ENCODE assay signal across 26 cellular contexts in the genomic region with DNA sequence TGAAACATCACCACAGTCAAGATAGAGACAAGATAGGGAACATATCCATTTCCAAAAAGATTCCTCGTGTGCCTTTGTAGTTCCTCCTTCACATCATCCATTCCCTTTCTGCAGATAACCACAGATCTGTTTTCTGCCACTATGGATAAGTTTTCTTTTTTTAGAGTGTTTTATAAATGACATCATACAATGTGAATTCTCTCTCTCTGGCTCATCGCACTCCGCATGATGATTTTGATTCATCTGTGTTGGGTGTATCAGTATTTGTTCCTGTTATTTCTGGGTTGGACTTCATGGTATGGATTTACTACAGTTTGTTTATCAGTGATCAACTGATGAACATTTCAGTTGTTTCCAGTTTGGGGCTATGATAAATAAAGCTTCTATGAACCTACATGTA. TPM values are rescaled to one million over a fixed set of nuclear protein-coding genes. Genes with fewer than 3 reads are reported as not detected.
DNase-seq lines count a peak whose midpoint lies in the region; ATAC-seq and TF ChIP-seq lines count a peak whose summit lies in the region.
"Had no signal": no experiment of that assay in that cellular context is flagged by ENCODE, and none has a peak within 500 bp of the region (broad histone marks: within the 10 kb centered on the region; RNA-seq: fewer than 3 reads in every experiment).

No MANE protein-coding gene starts in this region.

- no peak for ATAC-seq in left ventricle myocardium superior
- ATAC-seq: effector memory CD8-positive, alpha-beta T cell; heart left ventricle; naive thymus-derived CD4-positive, alpha-beta T cell; stimulated activated memory B cell treated with anti-CD40 and anti-IgM and Interleukin-4, amounts not matched to agents 10 μg/mL and 1 μg/mL and 100 μg/mL, for 72 hours had no signal

- no peak for TF ChIP-seq RAD21 in SK-N-SH (IDR thresholded peaks at IDR 0.05; ENCODE audit: low read length)

- intact Hi-C loops in left ventricle myocardium superior (cut with micrococcal nuclease), result no loop called here

- no peak overlapping the region for H2AFZ ChIP-seq in SK-N-SH (ENCODE audit: low read depth)
- H2AFZ ChIP-seq in mesenchymal stem cell (ENCODE audit: low read depth, low read length), result no peak overlapping the region
- H2AFZ ChIP-seq in trophoblast cell (ENCODE audit: insufficient read depth, low read length, poor library complexity), result no peak overlapping the region

- no peaks in the 10 kb centered on the region for H3K9me2 ChIP-seq in SK-N-SH

- H3K4me1 ChIP-seq in SK-N-SH (ENCODE audit: control insufficient read depth in 1 of 2, insufficient read depth in 2 of 2, low read depth in 1 of 2, low read length in 1 of 2), result peaks cover 0 to 12% of the 10 kb centered on the region in 2 experiments; a peak in 1 of 4 replicates
- no peaks in the 10 kb centered on the region for H3K4me1 ChIP-seq in mesenchymal stem cell (ENCODE audit: control insufficient read depth, insufficient read depth, low read depth, low read length)
- H3K4me1 ChIP-seq in trophoblast cell (ENCODE audit: control insufficient read depth in 1 of 2, insufficient read depth in 2 of 2, low read length in 2 of 2), result peaks cover 0 to 3% of the 10 kb centered on the region in 2 experiments
- H3K4me1 ChIP-seq: esophagus squamous epithelium, heart left ventricle, vagina had no signal

- no peak overlapping the region for H2BK120ac ChIP-seq in mesenchymal stem cell (ENCODE audit: low read depth, low read length)
- no peak overlapping the region for H2BK120ac ChIP-seq in trophoblast cell (ENCODE audit: insufficient read depth, low read length, poor library complexity)

- H3K9me3 ChIP-seq in SK-N-SH (0 out of 2 replicates have a peak, but pooled peaks cover 2% of the 10 kb centered on the region), mesenchymal stem cell (ENCODE audit: control insufficient read depth, low read length) (peaks cover 6% of the 10 kb centered on the region), trophoblast cell (ENCODE audit: insufficient read depth, low read depth, low read length) (no peaks in the 10 kb centered on the region)
- H3K9me3 ChIP-seq: esophagus squamous epithelium, vagina had no signal

- peak overlapping the region in 1 of 2 experiments; percentile 51; a peak in 3 of 4 replicates for H3K27ac ChIP-seq in SK-N-SH (ENCODE audit: low read depth in 2 of 2, low read length in 1 of 2)
- no peak overlapping the region for H3K27ac ChIP-seq in mesenchymal stem cell (ENCODE audit: low read length, poor library complexity, severe bottlenecking)
- H3K27ac ChIP-seq in trophoblast cell (ENCODE audit: low read depth, low read length), result no peak overlapping the region
- H3K27ac ChIP-seq: coronary artery, esophagus squamous epithelium, heart left ventricle, vagina had no signal

- H3K18ac ChIP-seq in mesenchymal stem cell (ENCODE audit: low read depth in 1 of 2, low read length in 2 of 2), result no peak overlapping the region
- no peak overlapping the region for H3K18ac ChIP-seq in trophoblast cell (ENCODE audit: low read length)

- H3K79me1 ChIP-seq in mesenchymal stem cell (replicated peaks; ENCODE audit: low read length, poor library complexity, severe bottlenecking) (no peaks in the 10 kb centered on the region), trophoblast cell (ENCODE audit: low read length) (no peaks in the 10 kb centered on the region)

- H3K4me3 ChIP-seq in SK-N-SH (ENCODE audit: low read depth in 2 of 2, low read length in 1 of 2) (no peak overlapping the region), mesenchymal stem cell (ENCODE audit: insufficient read depth in 1 of 2, low read depth in 1 of 2, low read length in 2 of 2) (no peak overlapping the region), trophoblast cell (ENCODE audit: low read depth, low read length) (no peak overlapping the region)
- H3K4me3 ChIP-seq: coronary artery, esophagus squamous epithelium, heart left ventricle, vagina had no signal

- H3K4me2 ChIP-seq in SK-N-SH (peak overlapping the region; percentile 43), mesenchymal stem cell (ENCODE audit: low read length, poor library complexity, severe bottlenecking) (no peak overlapping the region), trophoblast cell (ENCODE audit: low read length) (no peak overlapping the region)

- H3K4ac ChIP-seq in mesenchymal stem cell (ENCODE audit: low read depth in 1 of 2, low read length in 2 of 2) (no peak overlapping the region), trophoblast cell (ENCODE audit: low read depth, low read length) (no peak overlapping the region)

- no peaks in the 10 kb centered on the region for H4K20me1 ChIP-seq in SK-N-SH (ENCODE audit: insufficient read depth)

- H3K23ac ChIP-seq in mesenchymal stem cell (ENCODE audit: low read length in 2 of 2) (no peak overlapping the region), trophoblast cell (ENCODE audit: low read length) (no peak overlapping the region)

- H2BK5ac ChIP-seq in mesenchymal stem cell (ENCODE audit: low read depth, low read length, poor library complexity, severe bottlenecking) (no peak overlapping the region), trophoblast cell (ENCODE audit: low read depth, low read length, poor library complexity) (no peak overlapping the region)

- no peak overlapping the region for H2BK15ac ChIP-seq in mesenchymal stem cell (ENCODE audit: low read depth, poor library complexity, severe bottlenecking)

- H2AK5ac ChIP-seq in mesenchymal stem cell (ENCODE audit: low read length, severe bottlenecking), result no peak overlapping the region
- H2AK5ac ChIP-seq in trophoblast cell (ENCODE audit: low read length), result no peak overlapping the region

- no peak overlapping the region for H2BK12ac ChIP-seq in mesenchymal stem cell (ENCODE audit: low read length in 2 of 2)
- H2BK12ac ChIP-seq in trophoblast cell (ENCODE audit: low read length), result no peak overlapping the region

- peak; percentile 34 for DNase-seq in GM03348 (ENCODE audit: low spot score)
- DNase-seq in SK-N-SH, result no peak
- DNase-seq in fibroblast of gingiva (ENCODE audit: low read depth), result peak; percentile 16
- peak; percentile 24 for DNase-seq in mesenchymal stem cell
- no peak for DNase-seq in left ventricle myocardium superior
- DNase-seq in occipital lobe (lab: John Stamatoyannopoulos, UW), result no peak
- DNase-seq in OCI-M2 (lab: John Stamatoyannopoulos, UW; ENCODE audit: unreplicated experiment), result no peak
- no peak for DNase-seq in trophoblast cell
- DNase-seq: activated CD4-positive, alpha-beta T cell treated with anti-CD3 and anti-CD28 coated beads, Interleukin-2, amount 50 U/mL, for 48 hours; activated CD4-positive, CD25-positive, alpha-beta regulatory T cell; activated effector memory CD4-positive, alpha-beta T cell treated with Interleukin-2 at 50 U/mL for 16 hours; Calu3; effector memory CD8-positive, alpha-beta T cell; esophagus squamous epithelium; heart left ventricle; naive thymus-derived CD4-positive, alpha-beta T cell; NCI-H1092 treated with DMSO at 0.1 percent for 48 hours; NCI-H2029; NCI-H2227 treated with DMSO at 0.1 percent for 48 hours; NCI-H748 treated with DMSO at 0.1 percent for 48 hours; Right ventricle myocardium superior; stimulated activated CD4-positive, alpha-beta T cell treated with anti-CD3 and anti-CD28 coated beads, Interleukin-4, amount 100 ng/mL, for 1 hour; SW 1271 had no signal

- peak in 1 of 2 experiments; percentile 51; a peak in 1 of 4 replicates for TF ChIP-seq EP300 in SK-N-SH (IDR thresholded peaks at IDR 0.05; ENCODE audit: borderline replicate concordance in 1 of 2, low read depth in 1 of 2, low read length in 1 of 2)

- H3K27me3 ChIP-seq in SK-N-SH (ENCODE audit: insufficient read depth), result no peaks in the 10 kb centered on the region
- no peaks in the 10 kb centered on the region for H3K27me3 ChIP-seq in mesenchymal stem cell (ENCODE audit: control insufficient read depth in 1 of 2, insufficient read depth in 1 of 2, low read length in 2 of 2)
- H3K27me3 ChIP-seq in trophoblast cell (ENCODE audit: insufficient read depth, low read length), result no peaks in the 10 kb centered on the region
- H3K27me3 ChIP-seq: esophagus squamous epithelium, heart left ventricle, vagina had no signal

- no peak for TF ChIP-seq CTCF in SK-N-SH (IDR thresholded peaks at IDR 0.05)

- H3K9ac ChIP-seq in SK-N-SH (no peak overlapping the region), mesenchymal stem cell (ENCODE audit: low read length) (peak overlapping the region; percentile 46), trophoblast cell (ENCODE audit: low read length) (no peak overlapping the region)

- POLR2A ChIA-PET in SK-N-SH (lab: Yijun Ruan, JAX), result no interaction called here

- no peak overlapping the region for H4K12ac ChIP-seq in trophoblast cell (ENCODE audit: low read depth, low read length)

- no peaks in the 10 kb centered on the region for H3F3A ChIP-seq in SK-N-SH (replicated peaks; ENCODE audit: insufficient read depth)

- 20% methylated on average over 3 of the region's 3 CpGs for whole genome bisulfite sequencing in SK-N-SH (ENCODE audit: low lambda C conversion rate)
- 51% methylated on average over 2 of the region's 3 CpGs for WGBS in mesenchymal stem cell
- WGBS in trophoblast cell (ENCODE audit: extremely low coverage, insufficient coverage, insufficient read length), result no CpG with 5 or more reads among the region's 3 CpGs

- peaks cover 0 to 25% of the 10 kb centered on the region in 2 experiments for H3K36me3 ChIP-seq in SK-N-SH (replicated peaks in 1 of 2; ENCODE audit: control insufficient read depth in 1 of 2, insufficient read depth in 2 of 2, low read length in 1 of 2)
- peaks cover 2 to 6% of the 10 kb centered on the region in 2 experiments for H3K36me3 ChIP-seq in mesenchymal stem cell (ENCODE audit: control insufficient read depth in 1 of 2, insufficient read depth in 2 of 2, low read depth in 1 of 2, low read length in 2 of 2)
- H3K36me3 ChIP-seq in trophoblast cell (ENCODE audit: control insufficient read depth in 1 of 2, insufficient read depth in 2 of 2, low read length in 2 of 2), result peaks cover 11 to 32% of the 10 kb centered on the region in 2 experiments
- H3K36me3 ChIP-seq: esophagus squamous epithelium, heart left ventricle, vagina had no signal

- H3K14ac ChIP-seq in mesenchymal stem cell (ENCODE audit: low read length in 2 of 2) (no peak overlapping the region), trophoblast cell (ENCODE audit: low read length) (no peak overlapping the region)

- CTCF ChIA-PET in SK-N-SH (lab: Yijun Ruan, JAX), result interaction anchor here (1.2 to 2.8 kb wide), 3 partner anchors 10 to 569 kb away, joined by 5 to 11 read pairs (median 9); no protein-coding TSS in a partner anchor

- H4K91ac ChIP-seq in mesenchymal stem cell (ENCODE audit: low read length), result no peak overlapping the region
- H4K91ac ChIP-seq in trophoblast cell (ENCODE audit: low read depth, low read length), result no peak overlapping the region

- no peaks in the 10 kb centered on the region for H3K79me2 ChIP-seq in SK-N-SH (ENCODE audit: insufficient read depth)
- H3K79me2 ChIP-seq in trophoblast cell (ENCODE audit: control insufficient read depth, insufficient read depth, low read length, poor library complexity), result no peaks in the 10 kb centered on the region

- no peak overlapping the region for H4K8ac ChIP-seq in mesenchymal stem cell (ENCODE audit: low read length)
- no peak overlapping the region for H4K8ac ChIP-seq in trophoblast cell (ENCODE audit: low read depth, low read length)

RNA-seq across cellular contexts. Expression of gene ANXA3, which starts 23.2 kb away (rescaled TPM):
- polyA plus RNA-seq in SK-N-SH (2012; rRNA removed), result 13.8 and 15.5 TPM in 2 replicates
- polyA plus RNA-seq in SK-N-SH (2012; cell fraction: cytosol; rRNA removed), result 16.9 and 18.2 TPM in 2 replicates
- polyA plus RNA-seq in SK-N-SH (2012; cell fraction: nucleus; rRNA removed), result 31.0 and 31.4 TPM in 2 replicates
- polyA plus RNA-seq in mesenchymal stem cell (2013, experiment 1 of 2), result 9.2 TPM
- polyA plus RNA-seq in mesenchymal stem cell (2013, experiment 2 of 2), result 9.7 TPM
- 39.6 TPM for total RNA-seq in left ventricle myocardium superior
- 5.1 TPM for total RNA-seq in occipital lobe
- polyA plus RNA-seq in trophoblast cell (2013), result 245 and 254 TPM in 2 replicates
- polyA plus RNA-seq: naive thymus-derived CD4-positive, alpha-beta T cell had no signal

Comparison
In these comparisons a context has a peak if more than half of its experiments do, and no peak if none do; other contexts are left out.
1. DNase-seq: peak in GM03348 (single experiment), fibroblast of gingiva (single experiment) and mesenchymal stem cell (single experiment); none in SK-N-SH (single experiment), left ventricle myocardium superior (single experiment), occipital lobe (single experiment), OCI-M2 (single experiment) and trophoblast cell (0 of 2).